ENCODE assay signal across 26 cellular contexts in the genomic region with DNA sequence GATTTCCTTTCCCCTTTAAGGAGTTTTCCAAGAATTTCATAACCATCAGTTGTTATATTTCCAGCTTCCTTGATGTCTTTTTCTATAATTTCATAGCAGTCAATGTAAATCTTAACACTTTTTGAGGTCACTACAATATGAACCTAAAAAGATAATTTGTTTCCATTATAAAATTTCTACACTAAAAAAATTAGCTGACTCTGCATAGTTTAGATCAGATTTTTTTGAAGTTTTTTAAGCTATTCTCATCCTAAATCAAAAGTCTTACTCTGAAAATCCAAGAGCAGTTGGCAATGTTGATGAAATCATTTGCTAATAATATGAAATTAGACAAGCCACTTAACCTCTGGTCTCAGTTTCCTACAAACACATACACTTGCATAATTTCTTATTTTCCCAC.
"Had no signal": no experiment of that assay in that cellular context is flagged by ENCODE, and none has a peak within 500 bp of the region (broad histone marks: within the 10 kb centered on the region; RNA-seq: fewer than 3 reads in every experiment).

No MANE protein-coding gene starts in this region.

- FAIRE-seq: keratinocyte, urothelium cell line had no signal

- H3K27ac ChIP-seq: colonic mucosa, epithelial cell of prostate, lower lobe of right lung, neutrophil, prostate gland, right atrium auricular region, stomach, upper lobe of left lung had no signal

- ATAC-seq: esophagus mucosa; left ventricle myocardium superior; lower lobe of right lung; natural killer cell; stimulated activated effector memory CD8-positive, alpha-beta T cell treated with anti-CD3 and anti-CD28 coated beads, Interleukin-12 subunit alpha, Interleukin-12 subunit beta, amount 100 ng/mL, for 72 hours had no signal

- H3K4me1 ChIP-seq: colonic mucosa, lower lobe of right lung, prostate gland, right atrium auricular region, upper lobe of left lung had no signal

- DNase-seq: colonic mucosa; effector CD8-positive, alpha-beta T cell; endodermal cell; foreskin melanocyte; hypothalamus; immature natural killer cell; left ventricle myocardium superior; lower lobe of right lung; natural killer cell; sigmoid colon; stimulated activated CD4-positive, alpha-beta T cell treated with anti-CD3 and anti-CD28 coated beads, Interleukin-2, amount 100 ng/mL, for 24 hours; stimulated activated CD4-positive, alpha-beta T cell treated with anti-CD3 and anti-CD28 coated beads, Interleukin-4, amount 100 ng/mL, for 24 hours; stimulated activated naive CD4-positive, alpha-beta T cell treated with Interleukin-2 at 50 U/mL for 16 hours; stomach; substantia nigra; upper lobe of left lung had no signal

- H3K27me3 ChIP-seq: colonic mucosa, neutrophil, right atrium auricular region, sigmoid colon, stomach, tibial nerve, upper lobe of left lung had no signal

- H3K9me3 ChIP-seq: colonic mucosa, lower lobe of right lung, neutrophil, prostate gland, right atrium auricular region, sigmoid colon, stomach, thoracic aorta, tibial nerve, upper lobe of left lung had no signal

- H3K4me3 ChIP-seq: colonic mucosa, lower lobe of right lung, prostate gland, right atrium auricular region, sigmoid colon, stomach, thoracic aorta, tibial nerve, upper lobe of left lung had no signal

- H3K36me3 ChIP-seq: colonic mucosa, lower lobe of right lung, neutrophil, prostate gland, right atrium auricular region, thoracic aorta, upper lobe of left lung had no signal
